ENCODE assay signal across 1 cellular context in the genomic region with DNA sequence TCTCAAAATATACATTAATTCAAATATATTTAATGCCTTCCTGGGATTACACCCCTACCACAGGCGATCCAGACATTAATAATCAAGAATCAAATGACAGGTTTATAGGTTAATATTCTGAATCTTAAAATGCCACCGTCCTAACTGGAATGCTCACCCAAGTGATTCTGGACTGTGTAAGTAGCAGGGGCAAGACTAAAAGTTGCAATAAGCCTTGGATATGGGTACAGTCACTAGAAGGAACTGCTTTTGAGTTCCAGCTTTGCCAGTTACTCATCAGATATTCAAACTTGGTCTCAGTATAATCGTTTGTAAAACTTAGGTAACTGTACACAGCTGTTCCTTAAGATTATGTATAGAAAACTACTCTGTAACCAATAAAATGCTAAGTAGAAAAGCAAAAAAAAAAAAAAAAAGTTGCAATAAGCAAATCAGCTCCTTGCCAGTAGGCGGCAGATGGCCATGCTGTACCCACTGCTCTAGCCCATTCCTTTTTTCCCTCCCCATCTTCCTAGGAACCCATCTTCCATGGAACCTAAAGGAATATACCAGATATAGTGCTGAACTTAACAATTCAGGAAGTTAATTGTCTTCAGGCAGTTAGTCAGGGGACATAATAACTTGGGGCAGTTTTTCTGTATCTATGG.
TF ChIP-seq lines count a peak whose summit lies in the region.

No MANE protein-coding gene starts in this region.

TF ChIP-seq in K562, 482 proteins besides CTCF, POLR2A, EP300 and RAD21 (continued from another document):
- TF ChIP-seq, protein P1, sequence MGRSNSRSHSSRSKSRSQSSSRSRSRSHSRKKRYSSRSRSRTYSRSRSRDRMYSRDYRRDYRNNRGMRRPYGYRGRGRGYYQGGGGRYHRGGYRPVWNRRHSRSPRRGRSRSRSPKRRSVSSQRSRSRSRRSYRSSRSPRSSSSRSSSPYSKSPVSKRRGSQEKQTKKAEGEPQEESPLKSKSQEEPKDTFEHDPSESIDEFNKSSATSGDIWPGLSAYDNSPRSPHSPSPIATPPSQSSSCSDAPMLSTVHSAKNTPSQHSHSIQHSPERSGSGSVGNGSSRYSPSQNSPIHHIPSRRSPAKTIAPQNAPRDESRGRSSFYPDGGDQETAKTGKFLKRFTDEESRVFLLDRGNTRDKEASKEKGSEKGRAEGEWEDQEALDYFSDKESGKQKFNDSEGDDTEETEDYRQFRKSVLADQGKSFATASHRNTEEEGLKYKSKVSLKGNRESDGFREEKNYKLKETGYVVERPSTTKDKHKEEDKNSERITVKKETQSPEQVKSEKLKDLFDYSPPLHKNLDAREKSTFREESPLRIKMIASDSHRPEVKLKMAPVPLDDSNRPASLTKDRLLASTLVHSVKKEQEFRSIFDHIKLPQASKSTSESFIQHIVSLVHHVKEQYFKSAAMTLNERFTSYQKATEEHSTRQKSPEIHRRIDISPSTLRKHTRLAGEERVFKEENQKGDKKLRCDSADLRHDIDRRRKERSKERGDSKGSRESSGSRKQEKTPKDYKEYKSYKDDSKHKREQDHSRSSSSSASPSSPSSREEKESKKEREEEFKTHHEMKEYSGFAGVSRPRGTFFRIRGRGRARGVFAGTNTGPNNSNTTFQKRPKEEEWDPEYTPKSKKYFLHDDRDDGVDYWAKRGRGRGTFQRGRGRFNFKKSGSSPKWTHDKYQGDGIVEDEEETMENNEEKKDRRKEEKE (IDR thresholded peaks at IDR 0.05; ENCODE audit: borderline replicate concordance in 1 of 2, control insufficient read depth in 1 of 2, low read depth in 2 of 2, low read length in 1 of 2): 0 out of 4 replicates have a peak, but pooled peaks of 1 of the 2 experiments have one; percentile 48
- TF ChIP-seq ZNF384 (IDR thresholded peaks at IDR 0.05; ENCODE audit: low read depth, low read length) (peak; percentile 99), ZNF584 (CRISPR knock-in tag; IDR thresholded peaks at IDR 0.05; ENCODE audit: low read depth) (peak; percentile 8; the same call in 1 of the 2 replicates), TEAD4 (IDR thresholded peaks at IDR 0.05; ENCODE audit: low read length) (peak; percentile 27; the same call in 1 of the 2 replicates), TEAD4 (CRISPR knock-in tag; IDR thresholded peaks at IDR 0.05; ENCODE audit: borderline replicate concordance) (no peak), CSDE1 (IDR thresholded peaks at IDR 0.05) (no peak), CREM (IDR thresholded peaks at IDR 0.05; ENCODE audit: low read depth) (no peak), PHF20 (IDR thresholded peaks at IDR 0.05; ENCODE audit: partially characterized antibody) (no peak)
- TF ChIP-seq, protein P2, sequence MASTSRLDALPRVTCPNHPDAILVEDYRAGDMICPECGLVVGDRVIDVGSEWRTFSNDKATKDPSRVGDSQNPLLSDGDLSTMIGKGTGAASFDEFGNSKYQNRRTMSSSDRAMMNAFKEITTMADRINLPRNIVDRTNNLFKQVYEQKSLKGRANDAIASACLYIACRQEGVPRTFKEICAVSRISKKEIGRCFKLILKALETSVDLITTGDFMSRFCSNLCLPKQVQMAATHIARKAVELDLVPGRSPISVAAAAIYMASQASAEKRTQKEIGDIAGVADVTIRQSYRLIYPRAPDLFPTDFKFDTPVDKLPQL (IDR thresholded peaks at IDR 0.05; ENCODE audit: extremely low read depth, insufficient read length): no peak
